13 cellular contexts compared by ENCODE assay signal in genomic region chr20:48814633-48815032, GRCh38.
"Had no signal": no experiment of that assay in that cellular context is flagged by ENCODE, and none has a peak within 500 bp of the region (broad histone marks: within the 10 kb centered on the region; RNA-seq: fewer than 3 reads in every experiment).

No MANE protein-coding gene starts in this region.

- H3K4me3 Mint-ChIP-seq: activated naive CD4-positive, alpha-beta T cell treated with anti-CD3 and anti-CD28 coated beads for 36 hours; endodermal cell had no signal

- H2AFZ ChIP-seq: parathyroid adenoma had no signal

- H3K27me3 Mint-ChIP-seq: stimulated activated memory B cell treated with anti-CD40 and anti-IgM and Interleukin-4, amounts not matched to agents 10 μg/mL and 1 μg/mL and 100 μg/mL, for 72 hours had no signal

- H3K9me3 Mint-ChIP-seq: activated naive CD4-positive, alpha-beta T cell treated with anti-CD3 and anti-CD28 coated beads for 36 hours; endodermal cell; stimulated activated memory B cell treated with anti-CD40 and anti-IgM and Interleukin-4, amounts not matched to agents 10 μg/mL and 1 μg/mL and 100 μg/mL, for 72 hours had no signal

- H3K9ac ChIP-seq: parathyroid adenoma had no signal

- H3K27me3 ChIP-seq: ascending aorta, breast epithelium, heart left ventricle, transverse colon, vagina had no signal

- DNase-seq: activated CD4-positive, alpha-beta T cell treated with anti-CD3 and anti-CD28 coated beads, Interleukin-2, amount 50 U/mL, for 4 hours; activated CD4-positive, CD25-positive, alpha-beta regulatory T cell; activated naive CD4-positive, alpha-beta T cell treated with anti-CD3 and anti-CD28 coated beads for 36 hours; endodermal cell; heart left ventricle; left cardiac atrium; T-helper 2 cell; transverse colon had no signal

- H3K4me3 ChIP-seq: ascending aorta, breast epithelium, heart left ventricle, transverse colon, vagina had no signal

- H3K79me2 ChIP-seq: parathyroid adenoma had no signal

- H3K4me1 ChIP-seq: breast epithelium, parathyroid adenoma, vagina had no signal

- H3K27ac Mint-ChIP-seq: activated naive CD4-positive, alpha-beta T cell treated with anti-CD3 and anti-CD28 coated beads for 36 hours; endodermal cell; stimulated activated memory B cell treated with anti-CD40 and anti-IgM and Interleukin-4, amounts not matched to agents 10 μg/mL and 1 μg/mL and 100 μg/mL, for 72 hours had no signal

- ATAC-seq: heart left ventricle; left cardiac atrium; stimulated activated memory B cell treated with anti-CD40 and anti-IgM and Interleukin-4, amounts not matched to agents 10 μg/mL and 1 μg/mL and 100 μg/mL, for 72 hours had no signal

- H3K27ac ChIP-seq: breast epithelium, heart left ventricle, parathyroid adenoma, transverse colon, vagina had no signal
